1 cellular context compared by ENCODE assay signal in genomic region chr6:53544050-53544499, GRCh38.
TF ChIP-seq lines count a peak whose summit lies in the region.

No MANE protein-coding gene starts in this region.

TF ChIP-seq in HEK293, 187 proteins besides CTCF, POLR2A, EP300 and RAD21 (continued from another document):
- peak; percentile 50; the same call in 1 of the 2 replicates for TF ChIP-seq ZSCAN5A (tag by site-specific recombination; IDR thresholded peaks at IDR 0.05)
- TF ChIP-seq ZNF2 (tag by site-specific recombination; IDR thresholded peaks at IDR 0.05) = 0 out of 2 replicates have a peak, but pooled peaks have one; percentile 54
- no peak for TF ChIP-seq ZBTB48 (tag by site-specific recombination; IDR thresholded peaks at IDR 0.05)
- TF ChIP-seq ZNF324 (tag by site-specific recombination; IDR thresholded peaks at IDR 0.05) = peak; percentile 58; the same call in 1 of the 2 replicates
- no peak for TF ChIP-seq ZBTB49 (tag by site-specific recombination; IDR thresholded peaks at IDR 0.05; ENCODE audit: low read depth)
- no peak for TF ChIP-seq ZNF571 (tag by site-specific recombination; IDR thresholded peaks at IDR 0.05)
- no peak for TF ChIP-seq BCL11B (tag by site-specific recombination; IDR thresholded peaks at IDR 0.05; ENCODE audit: low read depth)
- no peak for TF ChIP-seq ZNF350 (tag by site-specific recombination; IDR thresholded peaks at IDR 0.05)
- no peak for TF ChIP-seq ZNF292 (tag by site-specific recombination; IDR thresholded peaks at IDR 0.05; ENCODE audit: borderline replicate concordance, low read depth)
- TF ChIP-seq ZNF473 (tag by site-specific recombination; IDR thresholded peaks at IDR 0.05) = no peak
- TF ChIP-seq ZNF514 (tag by site-specific recombination; IDR thresholded peaks at IDR 0.05) = no peak
- no peak for TF ChIP-seq ZNF10 (tag by site-specific recombination; IDR thresholded peaks at IDR 0.05)
- 0 out of 2 replicates have a peak, but pooled peaks have one; percentile 56 for TF ChIP-seq PRDM2 (tag by site-specific recombination; IDR thresholded peaks at IDR 0.05; ENCODE audit: borderline replicate concordance)
- no peak for TF ChIP-seq KLF10 (tag by site-specific recombination; IDR thresholded peaks at IDR 0.05)
- TF ChIP-seq ZNF280D (tag by site-specific recombination; IDR thresholded peaks at IDR 0.05) = no peak
- no peak for TF ChIP-seq ZEB2 (tag by site-specific recombination; IDR thresholded peaks at IDR 0.05)
- no peak for TF ChIP-seq MYNN (tag by site-specific recombination; IDR thresholded peaks at IDR 0.05; ENCODE audit: borderline replicate concordance)
- 0 out of 2 replicates have a peak, but pooled peaks have one; percentile 16 for TF ChIP-seq PRDM10 (tag by site-specific recombination; IDR thresholded peaks at IDR 0.05)
- no peak; the same call in 1 of the 2 replicates for TF ChIP-seq SP7 (tag by site-specific recombination; IDR thresholded peaks at IDR 0.05)
- peak; percentile 62; the same call in 1 of the 2 replicates for TF ChIP-seq EGR2 (tag by site-specific recombination; IDR thresholded peaks at IDR 0.05; ENCODE audit: low read depth)
- TF ChIP-seq ZBTB6 (tag by site-specific recombination; IDR thresholded peaks at IDR 0.05) = no peak
- TF ChIP-seq ZNF600 (tag by site-specific recombination; IDR thresholded peaks at IDR 0.05) = no peak
- no peak for TF ChIP-seq ZNF280C (tag by site-specific recombination; IDR thresholded peaks at IDR 0.05)
- no peak for TF ChIP-seq ZNF112 (tag by site-specific recombination; IDR thresholded peaks at IDR 0.05)
- 0 out of 2 replicates have a peak, but pooled peaks have one; percentile 23 for TF ChIP-seq ZBTB10 (tag by site-specific recombination; IDR thresholded peaks at IDR 0.05)
- 0 out of 2 replicates have a peak, but pooled peaks have one; percentile 40 for TF ChIP-seq ZNF24 (tag by site-specific recombination; IDR thresholded peaks at IDR 0.05)
- TF ChIP-seq ZNF16 (tag by site-specific recombination; IDR thresholded peaks at IDR 0.05; ENCODE audit: low read depth) = no peak
- TF ChIP-seq ZNF530 (tag by site-specific recombination; IDR thresholded peaks at IDR 0.05; ENCODE audit: low read depth) = no peak
- peak; percentile 93; the same call in 1 of the 2 replicates for TF ChIP-seq ZNF335 (tag by site-specific recombination; conservative IDR thresholded peaks at IDR 0.05)
- no peak for TF ChIP-seq ZNF211 (tag by site-specific recombination; IDR thresholded peaks at IDR 0.05; ENCODE audit: low read depth)
